ENCODE assay signal across 10 cellular contexts in genomic region chr18:49016648-49017539, GRCh38.
A peak's percentile ranks its signal among the peaks of the same experiment; 100 is the strongest.
DNase-seq lines count a peak whose midpoint lies in the region; ATAC-seq and TF ChIP-seq lines count a peak whose summit lies in the region.
"Had no signal": no experiment of that assay in that cellular context is flagged by ENCODE, and none has a peak within 500 bp of the region (broad histone marks: within the 10 kb centered on the region; RNA-seq: fewer than 3 reads in every experiment).

No MANE protein-coding gene starts in this region.

- H3K27ac Mint-ChIP-seq in activated CD4-positive, alpha-beta memory T cell treated with anti-CD3 and anti-CD28 coated beads, Interleukin-2, amount 10 ng/mL, durations not matched to agents 7 days and 5 days = no peak overlapping the region
- no peak overlapping the region for H3K27ac Mint-ChIP-seq in activated CD4-positive, alpha-beta memory T cell treated with anti-CD3 and anti-CD28 coated beads for 36 hours
- no peak overlapping the region for H3K27ac Mint-ChIP-seq in activated B cell treated with CpG ODN at 0.5 μM for 24 hours
- H3K27ac Mint-ChIP-seq: CD8-positive, alpha-beta T cell had no signal

- intact Hi-C loops in activated CD4-positive, alpha-beta memory T cell treated with anti-CD3 and anti-CD28 coated beads for 36 hours (cut with micrococcal nuclease) = no loop called here
- intact Hi-C loops in activated B cell treated with CpG ODN at 0.5 μM for 24 hours (cut with micrococcal nuclease) (no loop called here), upper lobe of right lung (cut with DNase I) (no loop called here)

- DNase-seq in activated CD4-positive, alpha-beta memory T cell treated with anti-CD3 and anti-CD28 coated beads, Interleukin-2, amount 10 ng/mL, durations not matched to agents 7 days and 5 days = peak; percentile 9
- no peak for DNase-seq in activated CD4-positive, alpha-beta memory T cell treated with anti-CD3 and anti-CD28 coated beads for 36 hours
- DNase-seq in activated B cell treated with CpG ODN at 0.5 μM for 24 hours (no peak), iPS-NIHi7 (ENCODE audit: extremely low spot score) (peak; percentile 64), upper lobe of right lung (peak; percentile 70), NCI-H1048 (lab: John Stamatoyannopoulos, UW) (no peak), DMS153 treated with DMSO at 0.1 percent for 48 hours (lab: John Stamatoyannopoulos, UW; ENCODE audit: unreplicated experiment) (no peak)
- no peak for DNase-seq in effector memory CD4-positive, alpha-beta T cell

- no peaks in the 10 kb centered on the region for H3K9me3 ChIP-seq in upper lobe of right lung
- H3K9me3 ChIP-seq in effector memory CD4-positive, alpha-beta T cell (ENCODE audit: control insufficient read depth, low read length) = no peaks in the 10 kb centered on the region
- H3K9me3 ChIP-seq: neutrophil had no signal

- no peaks in the 10 kb centered on the region for H3K9me3 Mint-ChIP-seq in activated CD4-positive, alpha-beta memory T cell treated with anti-CD3 and anti-CD28 coated beads, Interleukin-2, amount 10 ng/mL, durations not matched to agents 7 days and 5 days
- no peaks in the 10 kb centered on the region for H3K9me3 Mint-ChIP-seq in activated CD4-positive, alpha-beta memory T cell treated with anti-CD3 and anti-CD28 coated beads for 36 hours
- H3K9me3 Mint-ChIP-seq in activated B cell treated with CpG ODN at 0.5 μM for 24 hours = no peaks in the 10 kb centered on the region
- H3K9me3 Mint-ChIP-seq: CD8-positive, alpha-beta T cell had no signal

- CTCF ChIA-PET in activated CD4-positive, alpha-beta memory T cell treated with anti-CD3 and anti-CD28 coated beads, Interleukin-2, amount 10 ng/mL, durations not matched to agents 7 days and 5 days (lab: Charles Lee) = no interaction called here
- CTCF ChIA-PET in activated CD4-positive, alpha-beta memory T cell treated with anti-CD3 and anti-CD28 coated beads for 36 hours (lab: Charles Lee) = no interaction called here
- CTCF ChIA-PET in activated B cell treated with CpG ODN at 0.5 μM for 24 hours (lab: Charles Lee) = no interaction called here

- H3K36me3 Mint-ChIP-seq in activated CD4-positive, alpha-beta memory T cell treated with anti-CD3 and anti-CD28 coated beads, Interleukin-2, amount 10 ng/mL, durations not matched to agents 7 days and 5 days (ENCODE audit: low read depth) = no peaks in the 10 kb centered on the region
- no peaks in the 10 kb centered on the region for H3K36me3 Mint-ChIP-seq in activated CD4-positive, alpha-beta memory T cell treated with anti-CD3 and anti-CD28 coated beads for 36 hours
- H3K36me3 Mint-ChIP-seq in activated B cell treated with CpG ODN at 0.5 μM for 24 hours (ENCODE audit: low read depth) = no peaks in the 10 kb centered on the region
- H3K36me3 Mint-ChIP-seq: CD8-positive, alpha-beta T cell had no signal

- H3K36me3 ChIP-seq in upper lobe of right lung = no peaks in the 10 kb centered on the region
- no peaks in the 10 kb centered on the region for H3K36me3 ChIP-seq in effector memory CD4-positive, alpha-beta T cell (ENCODE audit: control insufficient read depth, insufficient read depth, low read length)
- H3K36me3 ChIP-seq: neutrophil had no signal

- H3K27me3 ChIP-seq in upper lobe of right lung = no peaks in the 10 kb centered on the region
- no peaks in the 10 kb centered on the region for H3K27me3 ChIP-seq in effector memory CD4-positive, alpha-beta T cell (replicated peaks; ENCODE audit: control insufficient read depth, insufficient read depth, low read length, poor library complexity, severe bottlenecking)
- H3K27me3 ChIP-seq: neutrophil had no signal

- H3K27me3 Mint-ChIP-seq in activated CD4-positive, alpha-beta memory T cell treated with anti-CD3 and anti-CD28 coated beads, Interleukin-2, amount 10 ng/mL, durations not matched to agents 7 days and 5 days = no peaks in the 10 kb centered on the region
- no peaks in the 10 kb centered on the region for H3K27me3 Mint-ChIP-seq in activated CD4-positive, alpha-beta memory T cell treated with anti-CD3 and anti-CD28 coated beads for 36 hours
- H3K27me3 Mint-ChIP-seq in activated B cell treated with CpG ODN at 0.5 μM for 24 hours = no peaks in the 10 kb centered on the region

- H3K4me1 Mint-ChIP-seq in activated CD4-positive, alpha-beta memory T cell treated with anti-CD3 and anti-CD28 coated beads, Interleukin-2, amount 10 ng/mL, durations not matched to agents 7 days and 5 days = peaks cover 1% of the 10 kb centered on the region
- H3K4me1 Mint-ChIP-seq in activated CD4-positive, alpha-beta memory T cell treated with anti-CD3 and anti-CD28 coated beads for 36 hours (ENCODE audit: low read depth) = no peaks in the 10 kb centered on the region
- peaks cover 9% of the 10 kb centered on the region for H3K4me1 Mint-ChIP-seq in activated B cell treated with CpG ODN at 0.5 μM for 24 hours

- no peak overlapping the region for H3K4me3 Mint-ChIP-seq in activated CD4-positive, alpha-beta memory T cell treated with anti-CD3 and anti-CD28 coated beads, Interleukin-2, amount 10 ng/mL, durations not matched to agents 7 days and 5 days
- no peak overlapping the region for H3K4me3 Mint-ChIP-seq in activated CD4-positive, alpha-beta memory T cell treated with anti-CD3 and anti-CD28 coated beads for 36 hours
- no peak overlapping the region for H3K4me3 Mint-ChIP-seq in activated B cell treated with CpG ODN at 0.5 μM for 24 hours
- H3K4me3 Mint-ChIP-seq: CD8-positive, alpha-beta T cell had no signal

- POLR2A ChIA-PET in activated CD4-positive, alpha-beta memory T cell treated with anti-CD3 and anti-CD28 coated beads, Interleukin-2, amount 10 ng/mL, durations not matched to agents 7 days and 5 days (lab: Charles Lee) = no interaction called here
- POLR2A ChIA-PET in activated CD4-positive, alpha-beta memory T cell treated with anti-CD3 and anti-CD28 coated beads for 36 hours (lab: Charles Lee) = no interaction called here
- POLR2A ChIA-PET in activated B cell treated with CpG ODN at 0.5 μM for 24 hours (lab: Charles Lee) = no interaction called here

- no peak for TF ChIP-seq CTCF in activated B cell treated with CpG ODN at 0.5 μM for 24 hours (IDR thresholded peaks at IDR 0.05)
- no peak for TF ChIP-seq CTCF in upper lobe of right lung (IDR thresholded peaks at IDR 0.05)

- no peak overlapping the region for H3K4me3 ChIP-seq in upper lobe of right lung
- H3K4me3 ChIP-seq in effector memory CD4-positive, alpha-beta T cell (ENCODE audit: insufficient read depth, low read depth, low read length, poor library complexity, severe bottlenecking) = no peak overlapping the region

- H3K4me1 ChIP-seq in upper lobe of right lung = no peaks in the 10 kb centered on the region
- no peaks in the 10 kb centered on the region for H3K4me1 ChIP-seq in effector memory CD4-positive, alpha-beta T cell (ENCODE audit: control insufficient read depth, insufficient read depth, low read length, poor library complexity, severe bottlenecking)

- peak; percentile 73 for ATAC-seq in activated B cell treated with CpG ODN at 0.5 μM for 24 hours (ENCODE audit: low read depth)
- peak; percentile 59 for ATAC-seq in upper lobe of right lung
- ATAC-seq: CD8-positive, alpha-beta T cell had no signal

- peak overlapping the region; percentile 17 for H3K27ac ChIP-seq in upper lobe of right lung
- H3K27ac ChIP-seq in effector memory CD4-positive, alpha-beta T cell (ENCODE audit: insufficient read depth, low read length, poor library complexity, severe bottlenecking) = no peak overlapping the region
- H3K27ac ChIP-seq: neutrophil had no signal

Comparison
In these comparisons a context has a peak if more than half of its experiments do, and no peak if none do; other contexts are left out.
1. DNase-seq: peak in activated CD4-positive, alpha-beta memory T cell treated with anti-CD3 and anti-CD28 coated beads, Interleukin-2, amount 10 ng/mL, durations not matched to agents 7 days and 5 days (single experiment), iPS-NIHi7 (single experiment) and upper lobe of right lung (single experiment); none in activated CD4-positive, alpha-beta memory T cell treated with anti-CD3 and anti-CD28 coated beads for 36 hours (single experiment), activated B cell treated with CpG ODN at 0.5 μM for 24 hours (single experiment), effector memory CD4-positive, alpha-beta T cell (0 of 3), NCI-H1048 (single experiment) and DMS153 treated with DMSO at 0.1 percent for 48 hours (single experiment).